1 cellular context compared by ENCODE assay signal in genomic region chr1:145720878-145721671, GRCh38.
A peak's percentile ranks its signal among the peaks of the same experiment; 100 is the strongest.
TF ChIP-seq lines count a peak whose summit lies in the region.

No MANE protein-coding gene starts in this region.

TF ChIP-seq in HepG2, 621 proteins besides CTCF, POLR2A, EP300 and RAD21 (continued from another document and continues in another):
- TF ChIP-seq THAP9 (CRISPR knock-in tag; IDR thresholded peaks at IDR 0.05; ENCODE audit: borderline replicate concordance) (no peak), KAT2B (IDR thresholded peaks at IDR 0.05; ENCODE audit: borderline replicate concordance, low read depth, low read length) (no peak), ZFAT (CRISPR knock-in tag; conservative IDR thresholded peaks at IDR 0.05) (no peak), ZMYM2 (CRISPR knock-in tag; IDR thresholded peaks at IDR 0.05) (no peak), GATA4 (IDR thresholded peaks at IDR 0.05; ENCODE audit: borderline replicate concordance, low read depth) (no peak), ZBTB7A (CRISPR knock-in tag; IDR thresholded peaks at IDR 0.05) (no peak), ZNF274 (CRISPR knock-in tag; IDR thresholded peaks at IDR 0.05) (no peak), NFRKB (IDR thresholded peaks at IDR 0.05) (no peak), SRSF4 (IDR thresholded peaks at IDR 0.05; ENCODE audit: low read depth, low read length, poor library complexity, severe bottlenecking) (no peak), RORA (CRISPR knock-in tag; IDR thresholded peaks at IDR 0.05) (no peak), LRRFIP1 (CRISPR knock-in tag; conservative IDR thresholded peaks at IDR 0.05) (no peak), ZNF510 (CRISPR knock-in tag; IDR thresholded peaks at IDR 0.05; ENCODE audit: low read depth) (no peak), TCF7L2 (IDR thresholded peaks at IDR 0.05; ENCODE audit: low read depth, low read length) (no peak), HIVEP1 (CRISPR knock-in tag; IDR thresholded peaks at IDR 0.05) (no peak), KDM5B (CRISPR knock-in tag; IDR thresholded peaks at IDR 0.05; ENCODE audit: borderline replicate concordance) (peak; percentile 43; the same call in 1 of the 2 replicates), IKZF1 (IDR thresholded peaks at IDR 0.05) (no peak), ARNTL (CRISPR knock-in tag; IDR thresholded peaks at IDR 0.05) (no peak), HNRNPL (IDR thresholded peaks at IDR 0.05; ENCODE audit: low read depth, low read length) (0 out of 2 replicates have a peak, but pooled peaks have one; percentile 41), MNT (IDR thresholded peaks at IDR 0.05) (no peak), ZNF414 (CRISPR knock-in tag; IDR thresholded peaks at IDR 0.05) (peak; percentile 57; the same call in 1 of the 2 replicates), ZNF225 (CRISPR knock-in tag; IDR thresholded peaks at IDR 0.05) (no peak), TBL1XR1 (IDR thresholded peaks at IDR 0.05; ENCODE audit: borderline replicate concordance, low read length, partially characterized antibody) (no peak), KDM6A (CRISPR knock-in tag; IDR thresholded peaks at IDR 0.05; ENCODE audit: low read depth) (no peak), ZNF644 (CRISPR knock-in tag; IDR thresholded peaks at IDR 0.05; ENCODE audit: low read depth) (no peak), SAFB2 (CRISPR knock-in tag; IDR thresholded peaks at IDR 0.05; ENCODE audit: borderline replicate concordance, low read depth) (no peak), BCLAF1 (IDR thresholded peaks at IDR 0.05) (no peak), SMARCE1 (IDR thresholded peaks at IDR 0.05; ENCODE audit: borderline replicate concordance) (no peak), NPAS2 (CRISPR knock-in tag; IDR thresholded peaks at IDR 0.05; ENCODE audit: borderline replicate concordance) (no peak), ZNF605 (CRISPR knock-in tag; IDR thresholded peaks at IDR 0.05) (peak; percentile 50; the same call in 1 of the 2 replicates), MIER2 (CRISPR knock-in tag; IDR thresholded peaks at IDR 0.05) (no peak), TFDP1 (CRISPR knock-in tag; IDR thresholded peaks at IDR 0.05; ENCODE audit: borderline replicate concordance) (0 out of 2 replicates have a peak, but pooled peaks have one; percentile 11)
- TF ChIP-seq, protein P1, sequence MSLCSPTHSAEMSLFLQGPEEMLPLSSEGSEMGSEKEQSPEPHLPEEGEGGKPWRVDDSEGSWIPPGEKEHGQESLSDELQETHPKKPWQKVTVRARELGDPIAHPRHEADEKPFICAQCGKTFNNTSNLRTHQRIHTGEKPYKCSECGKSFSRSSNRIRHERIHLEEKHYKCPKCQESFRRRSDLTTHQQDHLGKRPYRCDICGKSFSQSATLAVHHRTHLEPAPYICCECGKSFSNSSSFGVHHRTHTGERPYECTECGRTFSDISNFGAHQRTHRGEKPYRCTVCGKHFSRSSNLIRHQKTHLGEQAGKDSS (CRISPR knock-in tag; IDR thresholded peaks at IDR 0.05; ENCODE audit: borderline replicate concordance, low read depth), result peak; percentile 50; the same call in 1 of the 2 replicates
- TF ChIP-seq, protein P2, sequence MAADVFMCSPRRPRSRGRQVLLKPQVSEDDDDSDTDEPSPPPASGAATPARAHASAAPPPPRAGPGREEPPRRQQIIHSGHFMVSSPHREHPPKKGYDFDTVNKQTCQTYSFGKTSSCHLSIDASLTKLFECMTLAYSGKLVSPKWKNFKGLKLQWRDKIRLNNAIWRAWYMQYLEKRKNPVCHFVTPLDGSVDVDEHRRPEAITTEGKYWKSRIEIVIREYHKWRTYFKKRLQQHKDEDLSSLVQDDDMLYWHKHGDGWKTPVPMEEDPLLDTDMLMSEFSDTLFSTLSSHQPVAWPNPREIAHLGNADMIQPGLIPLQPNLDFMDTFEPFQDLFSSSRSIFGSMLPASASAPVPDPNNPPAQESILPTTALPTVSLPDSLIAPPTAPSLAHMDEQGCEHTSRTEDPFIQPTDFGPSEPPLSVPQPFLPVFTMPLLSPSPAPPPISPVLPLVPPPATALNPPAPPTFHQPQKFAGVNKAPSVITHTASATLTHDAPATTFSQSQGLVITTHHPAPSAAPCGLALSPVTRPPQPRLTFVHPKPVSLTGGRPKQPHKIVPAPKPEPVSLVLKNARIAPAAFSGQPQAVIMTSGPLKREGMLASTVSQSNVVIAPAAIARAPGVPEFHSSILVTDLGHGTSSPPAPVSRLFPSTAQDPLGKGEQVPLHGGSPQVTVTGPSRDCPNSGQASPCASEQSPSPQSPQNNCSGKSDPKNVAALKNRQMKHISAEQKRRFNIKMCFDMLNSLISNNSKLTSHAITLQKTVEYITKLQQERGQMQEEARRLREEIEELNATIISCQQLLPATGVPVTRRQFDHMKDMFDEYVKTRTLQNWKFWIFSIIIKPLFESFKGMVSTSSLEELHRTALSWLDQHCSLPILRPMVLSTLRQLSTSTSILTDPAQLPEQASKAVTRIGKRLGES (CRISPR knock-in tag; IDR thresholded peaks at IDR 0.05; ENCODE audit: borderline replicate concordance), result no peak
- TF ChIP-seq, protein P3, sequence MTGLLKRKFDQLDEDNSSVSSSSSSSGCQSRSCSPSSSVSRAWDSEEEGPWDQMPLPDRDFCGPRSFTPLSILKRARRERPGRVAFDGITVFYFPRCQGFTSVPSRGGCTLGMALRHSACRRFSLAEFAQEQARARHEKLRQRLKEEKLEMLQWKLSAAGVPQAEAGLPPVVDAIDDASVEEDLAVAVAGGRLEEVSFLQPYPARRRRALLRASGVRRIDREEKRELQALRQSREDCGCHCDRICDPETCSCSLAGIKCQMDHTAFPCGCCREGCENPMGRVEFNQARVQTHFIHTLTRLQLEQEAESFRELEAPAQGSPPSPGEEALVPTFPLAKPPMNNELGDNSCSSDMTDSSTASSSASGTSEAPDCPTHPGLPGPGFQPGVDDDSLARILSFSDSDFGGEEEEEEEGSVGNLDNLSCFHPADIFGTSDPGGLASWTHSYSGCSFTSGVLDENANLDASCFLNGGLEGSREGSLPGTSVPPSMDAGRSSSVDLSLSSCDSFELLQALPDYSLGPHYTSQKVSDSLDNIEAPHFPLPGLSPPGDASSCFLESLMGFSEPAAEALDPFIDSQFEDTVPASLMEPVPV (CRISPR knock-in tag; IDR thresholded peaks at IDR 0.05), result 0 out of 2 replicates have a peak, but pooled peaks have one; percentile 37
- TF ChIP-seq, protein P4, sequence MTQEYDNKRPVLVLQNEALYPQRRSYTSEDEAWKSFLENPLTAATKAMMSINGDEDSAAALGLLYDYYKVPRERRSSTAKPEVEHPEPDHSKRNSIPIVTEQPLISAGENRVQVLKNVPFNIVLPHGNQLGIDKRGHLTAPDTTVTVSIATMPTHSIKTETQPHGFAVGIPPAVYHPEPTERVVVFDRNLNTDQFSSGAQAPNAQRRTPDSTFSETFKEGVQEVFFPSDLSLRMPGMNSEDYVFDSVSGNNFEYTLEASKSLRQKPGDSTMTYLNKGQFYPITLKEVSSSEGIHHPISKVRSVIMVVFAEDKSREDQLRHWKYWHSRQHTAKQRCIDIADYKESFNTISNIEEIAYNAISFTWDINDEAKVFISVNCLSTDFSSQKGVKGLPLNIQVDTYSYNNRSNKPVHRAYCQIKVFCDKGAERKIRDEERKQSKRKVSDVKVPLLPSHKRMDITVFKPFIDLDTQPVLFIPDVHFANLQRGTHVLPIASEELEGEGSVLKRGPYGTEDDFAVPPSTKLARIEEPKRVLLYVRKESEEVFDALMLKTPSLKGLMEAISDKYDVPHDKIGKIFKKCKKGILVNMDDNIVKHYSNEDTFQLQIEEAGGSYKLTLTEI (CRISPR knock-in tag; conservative IDR thresholded peaks at IDR 0.05), result no peak
- TF ChIP-seq, protein P5, sequence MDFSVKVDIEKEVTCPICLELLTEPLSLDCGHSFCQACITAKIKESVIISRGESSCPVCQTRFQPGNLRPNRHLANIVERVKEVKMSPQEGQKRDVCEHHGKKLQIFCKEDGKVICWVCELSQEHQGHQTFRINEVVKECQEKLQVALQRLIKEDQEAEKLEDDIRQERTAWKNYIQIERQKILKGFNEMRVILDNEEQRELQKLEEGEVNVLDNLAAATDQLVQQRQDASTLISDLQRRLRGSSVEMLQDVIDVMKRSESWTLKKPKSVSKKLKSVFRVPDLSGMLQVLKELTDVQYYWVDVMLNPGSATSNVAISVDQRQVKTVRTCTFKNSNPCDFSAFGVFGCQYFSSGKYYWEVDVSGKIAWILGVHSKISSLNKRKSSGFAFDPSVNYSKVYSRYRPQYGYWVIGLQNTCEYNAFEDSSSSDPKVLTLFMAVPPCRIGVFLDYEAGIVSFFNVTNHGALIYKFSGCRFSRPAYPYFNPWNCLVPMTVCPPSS (IDR thresholded peaks at IDR 0.05), result no peak
